ENCODE assay signal across 1 cellular context in genomic region chr6:121105461-121105860, GRCh38.
TF ChIP-seq lines count a peak whose summit lies in the region.

No MANE protein-coding gene starts in this region.

TF ChIP-seq in GM23338, 12 proteins besides CTCF, POLR2A, EP300 and RAD21 (continued from another document):
- TF ChIP-seq ZNF462 (CRISPR knock-in tag; IDR thresholded peaks at IDR 0.05) (no peak), POLR2AphosphoS5 (IDR thresholded peaks at IDR 0.05; ENCODE audit: low read depth) (no peak), STAT1 (IDR thresholded peaks at IDR 0.05; ENCODE audit: unreplicated experiment) (no peak), ZNF114 (CRISPR knock-in tag; IDR thresholded peaks at IDR 0.05) (no peak), EZH2 (IDR thresholded peaks at IDR 0.05; ENCODE audit: low read depth, unreplicated experiment) (no peak), NANOG (IDR thresholded peaks at IDR 0.05; ENCODE audit: borderline replicate concordance) (no peak), JUNB (IDR thresholded peaks at IDR 0.05; ENCODE audit: unreplicated experiment) (no peak)
- TF ChIP-seq, protein P1, sequence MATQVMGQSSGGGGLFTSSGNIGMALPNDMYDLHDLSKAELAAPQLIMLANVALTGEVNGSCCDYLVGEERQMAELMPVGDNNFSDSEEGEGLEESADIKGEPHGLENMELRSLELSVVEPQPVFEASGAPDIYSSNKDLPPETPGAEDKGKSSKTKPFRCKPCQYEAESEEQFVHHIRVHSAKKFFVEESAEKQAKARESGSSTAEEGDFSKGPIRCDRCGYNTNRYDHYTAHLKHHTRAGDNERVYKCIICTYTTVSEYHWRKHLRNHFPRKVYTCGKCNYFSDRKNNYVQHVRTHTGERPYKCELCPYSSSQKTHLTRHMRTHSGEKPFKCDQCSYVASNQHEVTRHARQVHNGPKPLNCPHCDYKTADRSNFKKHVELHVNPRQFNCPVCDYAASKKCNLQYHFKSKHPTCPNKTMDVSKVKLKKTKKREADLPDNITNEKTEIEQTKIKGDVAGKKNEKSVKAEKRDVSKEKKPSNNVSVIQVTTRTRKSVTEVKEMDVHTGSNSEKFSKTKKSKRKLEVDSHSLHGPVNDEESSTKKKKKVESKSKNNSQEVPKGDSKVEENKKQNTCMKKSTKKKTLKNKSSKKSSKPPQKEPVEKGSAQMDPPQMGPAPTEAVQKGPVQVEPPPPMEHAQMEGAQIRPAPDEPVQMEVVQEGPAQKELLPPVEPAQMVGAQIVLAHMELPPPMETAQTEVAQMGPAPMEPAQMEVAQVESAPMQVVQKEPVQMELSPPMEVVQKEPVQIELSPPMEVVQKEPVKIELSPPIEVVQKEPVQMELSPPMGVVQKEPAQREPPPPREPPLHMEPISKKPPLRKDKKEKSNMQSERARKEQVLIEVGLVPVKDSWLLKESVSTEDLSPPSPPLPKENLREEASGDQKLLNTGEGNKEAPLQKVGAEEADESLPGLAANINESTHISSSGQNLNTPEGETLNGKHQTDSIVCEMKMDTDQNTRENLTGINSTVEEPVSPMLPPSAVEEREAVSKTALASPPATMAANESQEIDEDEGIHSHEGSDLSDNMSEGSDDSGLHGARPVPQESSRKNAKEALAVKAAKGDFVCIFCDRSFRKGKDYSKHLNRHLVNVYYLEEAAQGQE (IDR thresholded peaks at IDR 0.05; ENCODE audit: unreplicated experiment) = no peak
